Comparison of ENCODE assay signal across 1 cellular context in genomic region chr6:131627724-131628682, GRCh38.
TF ChIP-seq lines count a peak whose summit lies in the region.

A gene with protein sequence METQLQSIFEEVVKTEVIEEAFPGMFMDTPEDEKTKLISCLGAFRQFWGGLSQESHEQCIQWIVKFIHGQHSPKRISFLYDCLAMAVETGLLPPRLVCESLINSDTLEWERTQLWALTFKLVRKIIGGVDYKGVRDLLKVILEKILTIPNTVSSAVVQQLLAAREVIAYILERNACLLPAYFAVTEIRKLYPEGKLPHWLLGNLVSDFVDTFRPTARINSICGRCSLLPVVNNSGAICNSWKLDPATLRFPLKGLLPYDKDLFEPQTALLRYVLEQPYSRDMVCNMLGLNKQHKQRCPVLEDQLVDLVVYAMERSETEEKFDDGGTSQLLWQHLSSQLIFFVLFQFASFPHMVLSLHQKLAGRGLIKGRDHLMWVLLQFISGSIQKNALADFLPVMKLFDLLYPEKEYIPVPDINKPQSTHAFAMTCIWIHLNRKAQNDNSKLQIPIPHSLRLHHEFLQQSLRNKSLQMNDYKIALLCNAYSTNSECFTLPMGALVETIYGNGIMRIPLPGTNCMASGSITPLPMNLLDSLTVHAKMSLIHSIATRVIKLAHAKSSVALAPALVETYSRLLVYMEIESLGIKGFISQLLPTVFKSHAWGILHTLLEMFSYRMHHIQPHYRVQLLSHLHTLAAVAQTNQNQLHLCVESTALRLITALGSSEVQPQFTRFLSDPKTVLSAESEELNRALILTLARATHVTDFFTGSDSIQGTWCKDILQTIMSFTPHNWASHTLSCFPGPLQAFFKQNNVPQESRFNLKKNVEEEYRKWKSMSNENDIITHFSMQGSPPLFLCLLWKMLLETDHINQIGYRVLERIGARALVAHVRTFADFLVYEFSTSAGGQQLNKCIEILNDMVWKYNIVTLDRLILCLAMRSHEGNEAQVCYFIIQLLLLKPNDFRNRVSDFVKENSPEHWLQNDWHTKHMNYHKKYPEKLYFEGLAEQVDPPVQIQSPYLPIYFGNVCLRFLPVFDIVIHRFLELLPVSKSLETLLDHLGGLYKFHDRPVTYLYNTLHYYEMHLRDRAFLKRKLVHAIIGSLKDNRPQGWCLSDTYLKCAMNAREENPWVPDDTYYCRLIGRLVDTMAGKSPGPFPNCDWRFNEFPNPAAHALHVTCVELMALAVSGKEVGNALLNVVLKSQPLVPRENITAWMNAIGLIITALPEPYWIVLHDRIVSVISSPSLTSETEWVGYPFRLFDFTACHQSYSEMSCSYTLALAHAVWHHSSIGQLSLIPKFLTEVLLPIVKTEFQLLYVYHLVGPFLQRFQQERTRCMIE (N-terminal part only) (minus strand): TSS chr6:131628242. CDS start chr6:131628049, 193 bp downstream.

TF ChIP-seq in K562, 482 proteins besides CTCF, POLR2A, EP300 and RAD21 (continued from another document and continues in another):
- TF ChIP-seq ZNF143 (CRISPR knock-in tag; IDR thresholded peaks at IDR 0.05) (no peak), ZMIZ1 (IDR thresholded peaks at IDR 0.05; ENCODE audit: low read depth in 2 of 2, low read length in 2 of 2) (peak in 1 of 2 experiments; percentile 73; a peak in 1 of 4 replicates), LARP7 (IDR thresholded peaks at IDR 0.05) (no peak), BCLAF1 (IDR thresholded peaks at IDR 0.05; ENCODE audit: borderline replicate concordance in 1 of 2, control insufficient read depth in 1 of 2, low read depth in 2 of 2, low read length in 1 of 2) (peak in 1 of 2 experiments; percentile 98; a peak in 2 of 4 replicates), ZNF584 (CRISPR knock-in tag; IDR thresholded peaks at IDR 0.05; ENCODE audit: low read depth) (no peak), RBM39 (optimal IDR thresholded peaks at IDR 0.05; ENCODE audit: low read depth, low read length) (no peak), ZNF316 (IDR thresholded peaks at IDR 0.05) (no peak), FOS (IDR thresholded peaks at IDR 0.05; ENCODE audit: extremely low read depth, insufficient read length) (no peak), TBP (optimal IDR thresholded peaks at IDR 0.05; ENCODE audit: low read depth, low read length) (peak; percentile 92), KLF13 (tag; IDR thresholded peaks at IDR 0.05; ENCODE audit: borderline replicate concordance, low read depth) (peak; percentile 89), ERF (CRISPR knock-in tag; IDR thresholded peaks at IDR 0.05) (0 out of 2 replicates have a peak, but pooled peaks have one; percentile 67), TAF1 (IDR thresholded peaks at IDR 0.05; ENCODE audit: control insufficient read depth, extremely low read depth, insufficient read depth, low read length, severe bottlenecking) (peak; percentile 97), ZBTB8A (IDR thresholded peaks at IDR 0.05; ENCODE audit: partially characterized antibody) (no peak), FOXP1 (CRISPR knock-in tag; IDR thresholded peaks at IDR 0.05) (peak; percentile 90), ATF4 (CRISPR knock-in tag; IDR thresholded peaks at IDR 0.05) (0 out of 2 replicates have a peak, but pooled peaks have one; percentile 52), POLR2G (IDR thresholded peaks at IDR 0.05; ENCODE audit: low read depth, low read length) (peak; percentile 94), RBM14 (IDR thresholded peaks at IDR 0.05; ENCODE audit: borderline replicate concordance, insufficient read depth, low read depth, low read length) (no peak), RERE (CRISPR knock-in tag; IDR thresholded peaks at IDR 0.05; ENCODE audit: borderline replicate concordance) (peak; percentile 94; the same call in 1 of the 2 replicates), RFX1 (IDR thresholded peaks at IDR 0.05) (no peak), POLR3G (IDR thresholded peaks at IDR 0.05; ENCODE audit: extremely low read depth, insufficient read length, insufficient replicate concordance) (no peak)
- TF ChIP-seq, protein P1, sequence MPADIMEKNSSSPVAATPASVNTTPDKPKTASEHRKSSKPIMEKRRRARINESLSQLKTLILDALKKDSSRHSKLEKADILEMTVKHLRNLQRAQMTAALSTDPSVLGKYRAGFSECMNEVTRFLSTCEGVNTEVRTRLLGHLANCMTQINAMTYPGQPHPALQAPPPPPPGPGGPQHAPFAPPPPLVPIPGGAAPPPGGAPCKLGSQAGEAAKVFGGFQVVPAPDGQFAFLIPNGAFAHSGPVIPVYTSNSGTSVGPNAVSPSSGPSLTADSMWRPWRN (IDR thresholded peaks at IDR 0.05; ENCODE audit: low read depth) = no peak
- TF ChIP-seq, protein P2, sequence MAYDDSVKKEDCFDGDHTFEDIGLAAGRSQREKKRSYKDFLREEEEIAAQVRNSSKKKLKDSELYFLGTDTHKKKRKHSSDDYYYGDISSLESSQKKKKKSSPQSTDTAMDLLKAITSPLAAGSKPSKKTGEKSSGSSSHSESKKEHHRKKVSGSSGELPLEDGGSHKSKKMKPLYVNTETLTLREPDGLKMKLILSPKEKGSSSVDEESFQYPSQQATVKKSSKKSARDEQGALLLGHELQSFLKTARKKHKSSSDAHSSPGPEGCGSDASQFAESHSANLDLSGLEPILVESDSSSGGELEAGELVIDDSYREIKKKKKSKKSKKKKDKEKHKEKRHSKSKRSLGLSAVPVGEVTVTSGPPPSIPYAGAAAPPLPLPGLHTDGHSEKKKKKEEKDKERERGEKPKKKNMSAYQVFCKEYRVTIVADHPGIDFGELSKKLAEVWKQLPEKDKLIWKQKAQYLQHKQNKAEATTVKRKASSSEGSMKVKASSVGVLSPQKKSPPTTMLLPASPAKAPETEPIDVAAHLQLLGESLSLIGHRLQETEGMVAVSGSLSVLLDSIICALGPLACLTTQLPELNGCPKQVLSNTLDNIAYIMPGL (CRISPR knock-in tag; IDR thresholded peaks at IDR 0.05) = peak; percentile 97; the same call in 1 of the 2 replicates
- TF ChIP-seq, protein P3, sequence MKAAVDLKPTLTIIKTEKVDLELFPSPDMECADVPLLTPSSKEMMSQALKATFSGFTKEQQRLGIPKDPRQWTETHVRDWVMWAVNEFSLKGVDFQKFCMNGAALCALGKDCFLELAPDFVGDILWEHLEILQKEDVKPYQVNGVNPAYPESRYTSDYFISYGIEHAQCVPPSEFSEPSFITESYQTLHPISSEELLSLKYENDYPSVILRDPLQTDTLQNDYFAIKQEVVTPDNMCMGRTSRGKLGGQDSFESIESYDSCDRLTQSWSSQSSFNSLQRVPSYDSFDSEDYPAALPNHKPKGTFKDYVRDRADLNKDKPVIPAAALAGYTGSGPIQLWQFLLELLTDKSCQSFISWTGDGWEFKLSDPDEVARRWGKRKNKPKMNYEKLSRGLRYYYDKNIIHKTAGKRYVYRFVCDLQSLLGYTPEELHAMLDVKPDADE (conservative IDR thresholded peaks at IDR 0.05; ENCODE audit: control insufficient read depth, low read depth, low read length) = peak; percentile 94
- TF ChIP-seq, protein P4, sequence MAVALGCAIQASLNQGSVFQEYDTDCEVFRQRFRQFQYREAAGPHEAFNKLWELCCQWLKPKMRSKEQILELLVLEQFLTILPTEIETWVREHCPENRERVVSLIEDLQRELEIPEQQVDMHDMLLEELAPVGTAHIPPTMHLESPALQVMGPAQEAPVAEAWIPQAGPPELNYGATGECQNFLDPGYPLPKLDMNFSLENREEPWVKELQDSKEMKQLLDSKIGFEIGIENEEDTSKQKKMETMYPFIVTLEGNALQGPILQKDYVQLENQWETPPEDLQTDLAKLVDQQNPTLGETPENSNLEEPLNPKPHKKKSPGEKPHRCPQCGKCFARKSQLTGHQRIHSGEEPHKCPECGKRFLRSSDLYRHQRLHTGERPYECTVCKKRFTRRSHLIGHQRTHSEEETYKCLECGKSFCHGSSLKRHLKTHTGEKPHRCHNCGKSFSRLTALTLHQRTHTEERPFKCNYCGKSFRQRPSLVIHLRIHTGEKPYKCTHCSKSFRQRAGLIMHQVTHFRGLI (CRISPR knock-in tag; IDR thresholded peaks at IDR 0.05) = 0 out of 2 replicates have a peak, but pooled peaks have one; percentile 39
- TF ChIP-seq, protein P5, sequence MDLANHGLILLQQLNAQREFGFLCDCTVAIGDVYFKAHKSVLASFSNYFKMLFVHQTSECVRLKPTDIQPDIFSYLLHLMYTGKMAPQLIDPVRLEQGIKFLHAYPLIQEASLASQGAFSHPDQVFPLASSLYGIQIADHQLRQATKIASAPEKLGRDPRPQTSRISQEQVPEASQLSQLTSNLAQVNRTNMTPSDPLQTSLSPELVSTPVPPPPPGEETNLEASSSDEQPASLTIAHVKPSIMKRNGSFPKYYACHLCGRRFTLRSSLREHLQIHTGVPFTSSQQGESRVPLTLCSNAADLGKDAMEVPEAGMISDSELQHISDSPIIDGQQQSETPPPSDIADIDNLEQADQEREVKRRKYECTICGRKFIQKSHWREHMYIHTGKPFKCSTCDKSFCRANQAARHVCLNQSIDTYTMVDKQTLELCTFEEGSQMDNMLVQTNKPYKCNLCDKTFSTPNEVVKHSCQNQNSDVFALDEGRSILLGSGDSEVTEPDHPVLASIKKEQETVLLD (IDR thresholded peaks at IDR 0.05) = no peak
